8 cellular contexts compared by ENCODE assay signal in genomic region chr11:12175694-12176241, GRCh38.
DNase-seq lines count a peak whose midpoint lies in the region; ATAC-seq and TF ChIP-seq lines count a peak whose summit lies in the region.

No MANE protein-coding gene starts in this region.

- H3K79me2 ChIP-seq in ACC112 (ENCODE audit: control insufficient read depth, insufficient read depth, low read length, unreplicated experiment) = peaks cover 21% of the 10 kb centered on the region

- H3K36me3 ChIP-seq in ACC112 (ENCODE audit: insufficient read depth, low read length) = peaks cover 11% of the 10 kb centered on the region

- H3K27ac ChIP-seq in ACC112 (ENCODE audit: low read depth, low read length) = peak overlapping the region; percentile 98
- H3K27ac ChIP-seq in dorsolateral prefrontal cortex = peak overlapping the region in 5 of 59 donors; percentile 1 to 31 (median 6)

- peak; percentile 44 for ATAC-seq in GM21423 (IDR thresholded peaks at IDR 0.05; ENCODE audit: unreplicated experiment)

- H3K27me3 ChIP-seq in ACC112 (ENCODE audit: insufficient read depth, low read length) = no peaks in the 10 kb centered on the region
- no peaks in the 10 kb centered on the region for H3K27me3 ChIP-seq in dorsolateral prefrontal cortex

- H2AFZ ChIP-seq in ACC112 (ENCODE audit: low read length, unreplicated experiment) = no peak overlapping the region

- intact Hi-C loops in dorsolateral prefrontal cortex (cut with DNase I) = no loop called here

- DNase-seq in activated CD4-positive, CD25-positive, alpha-beta regulatory T cell treated with anti-CD3 and anti-CD28 coated beads, Interleukin-2, amount 50 U/mL, for 72 hours = peak; percentile 41
- DNase-seq in fibroblast of the conjunctiva (ENCODE audit: low read depth) = peak; percentile 56
- no peak for DNase-seq in activated effector memory CD4-positive, alpha-beta T cell treated with Interleukin-2 at 50 U/mL for 16 hours
- DNase-seq in dorsolateral prefrontal cortex = no peak
- no peak for DNase-seq in ecto neural progenitor cell (ENCODE audit: low spot score)
- no peak for DNase-seq in NCI-H1436 treated with DMSO at 0.1 percent for 48 hours (lab: John Stamatoyannopoulos, UW)

- H3K4me1 ChIP-seq in ACC112 (ENCODE audit: control insufficient read depth, insufficient read depth, low read length, unreplicated experiment) = peaks cover 63% of the 10 kb centered on the region

- no peak for TF ChIP-seq CTCF in dorsolateral prefrontal cortex (IDR thresholded peaks at IDR 0.05 in 54 of 56, conservative IDR thresholded peaks at IDR 0.05 in 2 of 56; ENCODE audit: low read depth in 1 of 56, partially characterized antibody in 56 of 56)

- H3K4me3 ChIP-seq in ACC112 (ENCODE audit: low read depth, low read length) (peak overlapping the region; percentile 12; the same call in 1 of the 2 replicates), dorsolateral prefrontal cortex (no peak overlapping the region)

Comparison
In these comparisons a context has a peak if more than half of its experiments do, and no peak if none do; other contexts are left out.
1. DNase-seq: peak in activated CD4-positive, CD25-positive, alpha-beta regulatory T cell treated with anti-CD3 and anti-CD28 coated beads, Interleukin-2, amount 50 U/mL, for 72 hours (single experiment) and fibroblast of the conjunctiva (single experiment); none in activated effector memory CD4-positive, alpha-beta T cell treated with Interleukin-2 at 50 U/mL for 16 hours (single experiment), dorsolateral prefrontal cortex (0 of 10), ecto neural progenitor cell (single experiment) and NCI-H1436 treated with DMSO at 0.1 percent for 48 hours (single experiment).